ENCODE assay signal across 8 cellular contexts in the genomic region with DNA sequence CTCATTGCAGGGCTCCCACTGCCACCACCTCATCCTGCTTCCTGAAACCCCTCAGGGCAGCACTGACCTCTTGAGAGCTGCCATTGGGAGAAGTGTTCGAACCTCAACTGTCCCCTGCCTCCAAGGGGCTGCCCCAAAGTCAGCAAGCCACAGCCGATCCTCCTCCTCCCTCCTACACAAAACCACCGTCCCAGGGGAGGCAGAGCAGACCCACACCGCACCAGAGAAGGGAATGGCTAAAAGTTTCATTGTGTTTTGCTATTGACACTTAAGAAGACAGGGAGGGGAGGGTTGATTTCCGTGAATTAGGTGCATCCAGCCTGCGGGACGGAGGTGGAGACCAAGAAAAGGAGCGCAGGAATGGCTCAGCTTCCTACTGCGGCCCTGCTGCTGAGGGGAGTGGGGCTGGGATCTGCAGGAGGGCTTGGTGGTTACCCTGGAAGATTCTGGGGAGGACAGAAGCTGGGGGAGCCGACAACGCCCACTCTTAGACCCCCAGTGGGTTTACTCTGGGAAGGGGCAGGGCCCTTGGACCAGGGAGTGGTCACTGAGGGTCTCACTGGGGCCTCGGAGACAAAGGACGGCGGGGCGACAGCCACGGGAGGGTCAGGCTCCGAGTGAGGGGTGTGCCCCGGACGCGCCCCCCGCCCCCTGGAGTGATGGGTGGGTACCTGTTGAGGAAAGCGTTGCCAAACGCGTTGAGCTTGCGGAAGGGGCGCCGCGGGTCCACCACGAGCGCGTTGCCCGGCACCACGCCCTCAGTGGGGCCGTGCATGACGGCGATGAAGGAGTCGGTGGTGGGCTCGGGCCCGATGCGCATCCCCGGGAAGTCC. TPM values are rescaled to one million over a fixed set of nuclear protein-coding genes. Genes with fewer than 3 reads are reported as not detected.
DNase-seq lines count a peak whose midpoint lies in the region; ATAC-seq, FAIRE-seq and TF ChIP-seq lines count a peak whose summit lies in the region.

No MANE protein-coding gene starts in this region.

- peaks cover 44% of the 10 kb centered on the region for H3K36me3 Mint-ChIP-seq in activated naive CD8-positive, alpha-beta T cell treated with anti-CD3 and anti-CD28 coated beads for 36 hours
- peaks cover 4 to 23% (median 21%) of the 10 kb centered on the region in 3 donors for H3K36me3 Mint-ChIP-seq in immature natural killer cell

- peak overlapping the region; percentile 77 for H3K27ac Mint-ChIP-seq in activated naive CD8-positive, alpha-beta T cell treated with anti-CD3 and anti-CD28 coated beads for 36 hours
- peak overlapping the region; percentile 90 to 99 (median 98) for H3K27ac Mint-ChIP-seq in immature natural killer cell
- H3K27ac Mint-ChIP-seq in stimulated activated naive CD8-positive, alpha-beta T cell treated with anti-CD3 and anti-CD28 coated beads, Interleukin-15, amount 100 ng/mL, for 72 hours, result peak overlapping the region; percentile 92 to 97

- no peak for FAIRE-seq in RCC 7860 (lab: Jason Lieb, UNC)

- peak overlapping the region; percentile 95 for H3K4me3 Mint-ChIP-seq in activated naive CD8-positive, alpha-beta T cell treated with anti-CD3 and anti-CD28 coated beads for 36 hours
- peak overlapping the region; percentile 93 to 99 (median 98) for H3K4me3 Mint-ChIP-seq in immature natural killer cell
- H3K4me3 Mint-ChIP-seq in stimulated activated naive CD8-positive, alpha-beta T cell treated with anti-CD3 and anti-CD28 coated beads, Interleukin-15, amount 100 ng/mL, for 72 hours, result peak overlapping the region; percentile 92 to 100

- H3K4me1 Mint-ChIP-seq in activated naive CD8-positive, alpha-beta T cell treated with anti-CD3 and anti-CD28 coated beads for 36 hours, result peaks cover 68% of the 10 kb centered on the region
- H3K4me1 Mint-ChIP-seq in immature natural killer cell, result peaks cover 74 to 76% of the 10 kb centered on the region in 2 donors
- peaks cover 81% of the 10 kb centered on the region for H3K4me1 Mint-ChIP-seq in stimulated activated naive CD8-positive, alpha-beta T cell treated with anti-CD3 and anti-CD28 coated beads, Interleukin-15, amount 100 ng/mL, for 72 hours

- ATAC-seq in HG03097 (IDR thresholded peaks at IDR 0.05; ENCODE audit: low FRiP score, unreplicated experiment), result peak; percentile 8
- peak; percentile 18 for ATAC-seq in stimulated activated naive CD8-positive, alpha-beta T cell treated with anti-CD3 and anti-CD28 coated beads, Interleukin-15, amount 100 ng/mL, for 72 hours

- DNase-seq in GM13976 (ENCODE audit: low spot score) (peak; percentile 73), immature natural killer cell (no peak), RCC 7860 (ENCODE audit: low spot score) (no peak), HuH-7 (ENCODE audit: low spot score) (no peak), amniotic stem cell (lab: John Stamatoyannopoulos, UW) (no peak)
- no peak for DNase-seq in activated naive CD8-positive, alpha-beta T cell treated with anti-CD3 and anti-CD28 coated beads for 36 hours
- peak in 1 of 2 donors; percentile 47 for DNase-seq in stimulated activated naive CD8-positive, alpha-beta T cell treated with anti-CD3 and anti-CD28 coated beads, Interleukin-15, amount 100 ng/mL, for 72 hours

- TF ChIP-seq CTCF in GM13976 (IDR thresholded peaks at IDR 0.05; ENCODE audit: borderline replicate concordance, control extremely low read depth, extremely low read depth, insufficient read depth, missing control alignments), result no peak

- no peaks in the 10 kb centered on the region for H3K9me3 Mint-ChIP-seq in activated naive CD8-positive, alpha-beta T cell treated with anti-CD3 and anti-CD28 coated beads for 36 hours
- H3K9me3 Mint-ChIP-seq in immature natural killer cell, result no peaks in the 10 kb centered on the region
- no peaks in the 10 kb centered on the region for H3K9me3 Mint-ChIP-seq in stimulated activated naive CD8-positive, alpha-beta T cell treated with anti-CD3 and anti-CD28 coated beads, Interleukin-15, amount 100 ng/mL, for 72 hours

- H3K27me3 Mint-ChIP-seq in activated naive CD8-positive, alpha-beta T cell treated with anti-CD3 and anti-CD28 coated beads for 36 hours, result no peaks in the 10 kb centered on the region
- H3K27me3 Mint-ChIP-seq in immature natural killer cell (ENCODE audit: low read depth in 3 of 3), result peaks cover 24 to 37% (median 36%) of the 10 kb centered on the region in 3 donors
- no peaks in the 10 kb centered on the region for H3K27me3 Mint-ChIP-seq in stimulated activated naive CD8-positive, alpha-beta T cell treated with anti-CD3 and anti-CD28 coated beads, Interleukin-15, amount 100 ng/mL, for 72 hours

- in situ Hi-C loops in GM13976 (cut with MboI; ENCODE audit: low sequenced_read_pairs, unreplicated experiment), result no loop called here

RNA-seq across cellular contexts. Expression of a gene that starts 0.8 kb away (rescaled TPM):
- total RNA-seq in activated naive CD8-positive, alpha-beta T cell treated with anti-CD3 and anti-CD28 coated beads for 36 hours, result 100 to 1,000 TPM; 103 to 112 TPM
- 100 to 1,000 TPM; 136 to 247 (median 160) TPM for polyA plus RNA-seq in immature natural killer cell

RNA-seq across cellular contexts. Expression of a gene that starts 33.2 kb away (rescaled TPM):
- under 1 TPM; 0.46 to 0.54 TPM for total RNA-seq in activated naive CD8-positive, alpha-beta T cell treated with anti-CD3 and anti-CD28 coated beads for 36 hours
- under 1 TPM in 2 of 3 donors, not detected in 1; 0.13 to 0.22 TPM for polyA plus RNA-seq in immature natural killer cell

RNA-seq across cellular contexts. Expression of a gene that starts 39.4 kb away (rescaled TPM):
- 10 to 100 TPM; 17.3 to 18.0 TPM for total RNA-seq in activated naive CD8-positive, alpha-beta T cell treated with anti-CD3 and anti-CD28 coated beads for 36 hours
- polyA plus RNA-seq in immature natural killer cell, result 10 to 100 TPM in 1 of 3 donors, 1 to 10 TPM in 2; 3.7 to 10.0 (median 6.7) TPM

RNA-seq across cellular contexts. Expression of a gene that starts 46.9 kb away (rescaled TPM):
- total RNA-seq in activated naive CD8-positive, alpha-beta T cell treated with anti-CD3 and anti-CD28 coated beads for 36 hours, result 10 to 100 TPM; 11.3 to 11.4 TPM
- 10 to 100 TPM in 2 of 3 donors, 1 to 10 TPM in 1; 7.8 to 14.6 (median 14.0) TPM for polyA plus RNA-seq in immature natural killer cell

RNA-seq across cellular contexts. Expression of a gene that starts 58.1 kb away (rescaled TPM):
- not detected for total RNA-seq in activated naive CD8-positive, alpha-beta T cell treated with anti-CD3 and anti-CD28 coated beads for 36 hours
- polyA plus RNA-seq in immature natural killer cell, result not detected
